ENCODE assay signal across 22 cellular contexts in genomic region chr11:41379084-41379483, GRCh38.
"Had no signal": no experiment of that assay in that cellular context is flagged by ENCODE, and none has a peak within 500 bp of the region (broad histone marks: within the 10 kb centered on the region; RNA-seq: fewer than 3 reads in every experiment).

No MANE protein-coding gene starts in this region.

- H3K4me3 ChIP-seq: esophagus squamous epithelium, gastroesophageal sphincter, ovary, smooth muscle cell, tibial artery, upper lobe of left lung, uterus had no signal

- H3K9me3 Mint-ChIP-seq: dendritic cell treated with granulocyte-macrophage colony-stimulating factor and Interleukin-4, amounts not matched to agents 40 ng/mL and 50 ng/mL, for 4 days had no signal

- H3K4me3 Mint-ChIP-seq: dendritic cell treated with granulocyte-macrophage colony-stimulating factor and Interleukin-4, amounts not matched to agents 40 ng/mL and 50 ng/mL, for 4 days; immature natural killer cell; naive thymus-derived CD4-positive, alpha-beta T cell; neural crest cell; stimulated activated effector memory CD8-positive, alpha-beta T cell treated with anti-CD3 and anti-CD28 coated beads, Interleukin-12 subunit alpha, Interleukin-12 subunit beta, amount 100 ng/mL, for 72 hours had no signal

- H3K27me3 ChIP-seq: esophagus squamous epithelium, gastroesophageal sphincter, ovary, tibial artery, upper lobe of left lung, uterus had no signal

- H3K4me1 Mint-ChIP-seq: immature natural killer cell; naive thymus-derived CD4-positive, alpha-beta T cell; stimulated activated effector memory CD8-positive, alpha-beta T cell treated with anti-CD3 and anti-CD28 coated beads, Interleukin-12 subunit alpha, Interleukin-12 subunit beta, amount 100 ng/mL, for 72 hours had no signal

- DNase-seq: esophagus squamous epithelium; foreskin fibroblast; immature natural killer cell; kidney; left cardiac atrium; mesendoderm; naive thymus-derived CD4-positive, alpha-beta T cell; nucleus accumbens; ovary; right cardiac atrium; stimulated activated CD4-positive, alpha-beta T cell treated with anti-CD3 and anti-CD28 coated beads, Interleukin-4, amount 100 ng/mL, for 1 hour; stimulated activated CD8-positive, alpha-beta memory T cell treated with anti-CD3 and anti-CD28 coated beads, Interleukin-4, amount 100 ng/mL, for 48 hours; stimulated activated naive CD8-positive, alpha-beta T cell treated with anti-CD3 and anti-CD28 coated beads, Interleukin-15, Interleukin-2, amounts not matched to agents 100 U/mL and 50 U/mL, for 24 hours; tibial artery; upper lobe of left lung; uterus had no signal

- H3K4me1 ChIP-seq: esophagus squamous epithelium, gastroesophageal sphincter, tibial artery, upper lobe of left lung, uterus had no signal

- FAIRE-seq: colon, kidney had no signal

- H3K27ac Mint-ChIP-seq: dendritic cell treated with granulocyte-macrophage colony-stimulating factor and Interleukin-4, amounts not matched to agents 40 ng/mL and 50 ng/mL, for 4 days; immature natural killer cell; naive thymus-derived CD4-positive, alpha-beta T cell; stimulated activated effector memory CD8-positive, alpha-beta T cell treated with anti-CD3 and anti-CD28 coated beads, Interleukin-12 subunit alpha, Interleukin-12 subunit beta, amount 100 ng/mL, for 72 hours had no signal

- H3K36me3 ChIP-seq: esophagus squamous epithelium, gastroesophageal sphincter, ovary, tibial artery, upper lobe of left lung, uterus had no signal

- H3K27me3 Mint-ChIP-seq: dendritic cell treated with granulocyte-macrophage colony-stimulating factor and Interleukin-4, amounts not matched to agents 40 ng/mL and 50 ng/mL, for 4 days; naive thymus-derived CD4-positive, alpha-beta T cell had no signal

- ATAC-seq: gastroesophageal sphincter; left cardiac atrium; naive thymus-derived CD4-positive, alpha-beta T cell; right cardiac atrium; stimulated activated effector memory CD8-positive, alpha-beta T cell treated with anti-CD3 and anti-CD28 coated beads, Interleukin-12 subunit alpha, Interleukin-12 subunit beta, amount 100 ng/mL, for 72 hours; stimulated activated naive CD8-positive, alpha-beta T cell treated with anti-CD3 and anti-CD28 coated beads, Interleukin-15, Interleukin-2, amounts not matched to agents 100 U/mL and 50 U/mL, for 24 hours had no signal

- H3K4me2 ChIP-seq: smooth muscle cell had no signal

- H3K9me3 ChIP-seq: esophagus squamous epithelium, gastroesophageal sphincter, ovary, tibial artery, upper lobe of left lung, uterus had no signal

- H3K27ac ChIP-seq: esophagus squamous epithelium, gastroesophageal sphincter, ovary, tibial artery, upper lobe of left lung, uterus had no signal

- H3K36me3 Mint-ChIP-seq: immature natural killer cell; naive thymus-derived CD4-positive, alpha-beta T cell; stimulated activated effector memory CD8-positive, alpha-beta T cell treated with anti-CD3 and anti-CD28 coated beads, Interleukin-12 subunit alpha, Interleukin-12 subunit beta, amount 100 ng/mL, for 72 hours had no signal
